Comparison of ENCODE assay signal across 8 cellular contexts in the genomic region with DNA sequence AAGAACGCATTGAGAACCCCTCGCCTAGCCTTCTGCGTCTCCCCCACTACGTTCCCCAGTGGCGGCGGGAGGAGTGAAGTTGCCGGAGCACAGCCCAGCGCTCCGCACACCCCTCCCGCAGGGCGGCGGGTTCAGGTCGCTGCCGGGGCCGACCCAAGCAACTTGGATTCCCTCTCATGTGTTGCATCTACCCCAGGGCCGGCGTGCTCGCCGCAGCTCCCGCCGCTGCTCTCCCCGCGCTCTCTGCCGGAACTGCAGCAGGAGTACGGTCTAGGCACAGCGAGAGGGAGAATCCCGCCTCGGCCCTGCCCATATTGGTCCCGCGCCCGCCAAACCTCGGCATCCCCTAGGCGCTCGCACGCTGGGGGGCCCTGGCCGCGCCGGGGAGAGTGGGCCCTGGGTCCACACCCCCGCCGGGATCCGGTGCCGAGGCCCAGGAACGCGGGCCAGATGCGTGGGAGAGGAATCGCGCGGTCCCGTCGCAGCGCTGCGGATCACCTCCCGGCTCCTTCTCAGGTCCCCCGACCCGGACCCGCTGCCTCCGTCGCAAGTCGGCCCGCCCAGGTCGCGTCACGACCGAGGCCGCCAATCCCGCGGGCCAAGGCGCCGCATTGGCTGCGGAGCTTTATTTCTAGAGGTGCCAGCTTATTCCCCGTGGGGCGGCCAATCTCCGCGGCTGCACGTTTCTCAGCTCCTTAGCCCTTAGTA. TPM values are rescaled to one million over a fixed set of nuclear protein-coding genes. Genes with fewer than 3 reads are reported as not detected.
DNase-seq lines count a peak whose midpoint lies in the region; ATAC-seq and TF ChIP-seq lines count a peak whose summit lies in the region.

No MANE protein-coding gene starts in this region.

- no peaks in the 10 kb centered on the region for H3F3A ChIP-seq in neural progenitor cell (ENCODE audit: low read depth)

- H3K9me3 Mint-ChIP-seq in neural progenitor cell = no peaks in the 10 kb centered on the region

- peak overlapping the region; percentile 99 for H2AFZ ChIP-seq in neural progenitor cell (replicated peaks)

- peaks cover 25% of the 10 kb centered on the region for H3K4me1 Mint-ChIP-seq in neural progenitor cell

- H3K36me3 ChIP-seq in neural progenitor cell (no peaks in the 10 kb centered on the region), stomach smooth muscle (ENCODE audit: control insufficient read depth in 2 of 2, insufficient read depth in 2 of 2, low read length in 2 of 2) (no peaks in the 10 kb centered on the region)

- H3K9ac ChIP-seq in neural progenitor cell = peak overlapping the region; percentile 51
- peak overlapping the region; percentile 77 to 79 for H3K9ac ChIP-seq in stomach smooth muscle (ENCODE audit: low read length in 2 of 2)

- peak; percentile 40 for ATAC-seq in GM21526 (IDR thresholded peaks at IDR 0.05; ENCODE audit: low FRiP score, unreplicated experiment)

- peak overlapping the region; percentile 52 for H3K27ac Mint-ChIP-seq in neural progenitor cell

- H4K20me1 ChIP-seq in neural progenitor cell (ENCODE audit: low read depth) = peaks cover 12% of the 10 kb centered on the region

- no peak overlapping the region for H3K27ac ChIP-seq in neural progenitor cell
- peak overlapping the region; percentile 58 for H3K27ac ChIP-seq in stomach smooth muscle (ENCODE audit: low read length)

- peaks cover 14% of the 10 kb centered on the region for H3K79me2 ChIP-seq in neural progenitor cell (ENCODE audit: low read depth)

- H3K4me3 ChIP-seq in foreskin fibroblast (ENCODE audit: low read depth in 1 of 2, low read length in 2 of 2) = peak overlapping the region; percentile 91 to 98
- H3K4me3 ChIP-seq in neural progenitor cell = peak overlapping the region; percentile 89
- H3K4me3 ChIP-seq in stomach smooth muscle (ENCODE audit: low read length in 2 of 2) = peak overlapping the region; percentile 91 to 93

- peak overlapping the region; percentile 88 for H3K4me2 ChIP-seq in neural progenitor cell

- TF ChIP-seq CTCF in foreskin fibroblast (IDR thresholded peaks at IDR 0.05; ENCODE audit: low read depth, low read length) = no peak
- no peak for TF ChIP-seq CTCF in neural progenitor cell (IDR thresholded peaks at IDR 0.05)

- H3K27me3 ChIP-seq in neural progenitor cell = peaks cover 50% of the 10 kb centered on the region
- H3K27me3 ChIP-seq in stomach smooth muscle (ENCODE audit: control insufficient read depth in 1 of 2, insufficient read depth in 2 of 2, low read length in 2 of 2) = peaks cover 4% of the 10 kb centered on the region in 2 donors

- DNase-seq in DMS153 (lab: John Stamatoyannopoulos, UW) = peak; percentile 61
- DNase-seq in HuH-7.5 (ENCODE audit: low spot score) = peak; percentile 75
- DNase-seq in RKO (ENCODE audit: low spot score) = peak; percentile 82
- peak; percentile 76 for DNase-seq in activated gamma-delta T cell (lab: John Stamatoyannopoulos, UW)
- DNase-seq in foreskin fibroblast = peak; percentile 80 to 92
- DNase-seq in neural progenitor cell (ENCODE audit: low spot score) = peak; percentile 90

- peaks cover 7% of the 10 kb centered on the region for H3K36me3 Mint-ChIP-seq in neural progenitor cell

- H3K9me3 ChIP-seq in neural progenitor cell (ENCODE audit: low read depth) (no peaks in the 10 kb centered on the region), stomach smooth muscle (ENCODE audit: control insufficient read depth in 2 of 2, low read length in 2 of 2) (no peaks in the 10 kb centered on the region)

- peak overlapping the region; percentile 96 for H3K4me3 Mint-ChIP-seq in neural progenitor cell

- H3K4me1 ChIP-seq in neural progenitor cell = no peaks in the 10 kb centered on the region
- H3K4me1 ChIP-seq in stomach smooth muscle (ENCODE audit: control insufficient read depth, insufficient read depth, low read length) = peaks cover 21% of the 10 kb centered on the region

- peaks cover 2% of the 10 kb centered on the region for H3K27me3 Mint-ChIP-seq in neural progenitor cell (ENCODE audit: insufficient read depth, low read depth)

RNA-seq across cellular contexts. Expression of a gene that starts 0.6 kb away (rescaled TPM):
- 21.0 and 30.6 TPM in 2 replicates for total RNA-seq in neural progenitor cell (ENCODE audit: low replicate concordance)
